In genomic region chr7:121604627-121605296, GRCh38 we compare ENCODE assay signal across 15 cellular contexts.
DNase-seq lines count a peak whose midpoint lies in the region; ATAC-seq and TF ChIP-seq lines count a peak whose summit lies in the region.
"Had no signal": no experiment of that assay in that cellular context is flagged by ENCODE, and none has a peak within 500 bp of the region (broad histone marks: within the 10 kb centered on the region; RNA-seq: fewer than 3 reads in every experiment).

No MANE protein-coding gene starts in this region.

- H3K4me1 ChIP-seq in skeletal muscle satellite cell (ENCODE audit: control insufficient read depth, insufficient read depth, low read length), result peaks cover 22% of the 10 kb centered on the region

- H3K4me2 ChIP-seq in skeletal muscle satellite cell (ENCODE audit: low read length), result peak overlapping the region; percentile 62

- CTCF ChIA-PET in GM10248 (lab: Yijun Ruan, JAX), result interaction anchor here (1.0 to 1.9 kb wide), 6 partner anchors 8 to 421 kb away, joined by 3 to 11 read pairs (median 4); no protein-coding TSS in a partner anchor

- no peaks in the 10 kb centered on the region for H3K27me3 ChIP-seq in skeletal muscle satellite cell (ENCODE audit: control insufficient read depth, insufficient read depth, low read length)

- H3K9me3 ChIP-seq in skeletal muscle satellite cell (replicated peaks; ENCODE audit: low read length), result no peaks in the 10 kb centered on the region

- ATAC-seq in GM18909 (IDR thresholded peaks at IDR 0.05; ENCODE audit: poor library complexity, unreplicated experiment), result no peak

- H3K4me3 ChIP-seq in epithelial cell of esophagus (ENCODE audit: low read length) (no peak overlapping the region), skeletal muscle satellite cell (ENCODE audit: low read length) (peak overlapping the region; percentile 30)

- no peaks in the 10 kb centered on the region for H3K36me3 ChIP-seq in skeletal muscle satellite cell (ENCODE audit: insufficient read depth, low read length)

- DNase-seq in M059J (ENCODE audit: low read depth), result peak; percentile 71
- DNase-seq in epithelial cell of esophagus (ENCODE audit: low read depth), result peak; percentile 44
- DNase-seq in kidney glomerular epithelial cell (lab: John Stamatoyannopoulos, UW), result peak; percentile 50
- DNase-seq in OCI-M2 (lab: John Stamatoyannopoulos, UW; ENCODE audit: unreplicated experiment), result no peak
- DNase-seq in GM10248 (ENCODE audit: extremely low spot score), result no peak
- DNase-seq in SK-N-DZ (ENCODE audit: low spot score), result no peak
- DNase-seq: activated CD4-positive, alpha-beta T cell treated with anti-CD3 and anti-CD28 coated beads for 48 hours; CD4-positive, alpha-beta memory T cell; dermis blood vessel endothelial cell; midbrain; NCI-H187; stimulated activated CD4-positive, alpha-beta T cell treated with anti-CD3 and anti-CD28 coated beads, Interleukin-12 subunit alpha, Interleukin-12 subunit beta, amount 100 ng/mL, for 4 hours; stimulated activated CD8-positive, alpha-beta memory T cell treated with anti-CD3 and anti-CD28 coated beads, Interleukin-4, amount 100 ng/mL, for 48 hours had no signal

- peak overlapping the region; percentile 42 for H3K9ac ChIP-seq in skeletal muscle satellite cell (ENCODE audit: low read depth, low read length)

- TF ChIP-seq CTCF in epithelial cell of esophagus (IDR thresholded peaks at IDR 0.05; ENCODE audit: insufficient read depth, low read depth, low read length, missing control alignments), result no peak
- TF ChIP-seq CTCF in GM10248 (IDR thresholded peaks at IDR 0.05; ENCODE audit: control extremely low read depth, extremely low read depth, low read depth, missing control alignments), result no peak

- POLR2A ChIA-PET in GM10248 (lab: Yijun Ruan, JAX), result no interaction called here

Comparison
In these comparisons a context has a peak if more than half of its experiments do, and no peak if none do; other contexts are left out.
1. DNase-seq: peak in M059J (single experiment), epithelial cell of esophagus (single experiment) and kidney glomerular epithelial cell (single experiment); none in OCI-M2 (single experiment), GM10248 (single experiment) and SK-N-DZ (single experiment).